8 cellular contexts compared by ENCODE assay signal in the genomic region with DNA sequence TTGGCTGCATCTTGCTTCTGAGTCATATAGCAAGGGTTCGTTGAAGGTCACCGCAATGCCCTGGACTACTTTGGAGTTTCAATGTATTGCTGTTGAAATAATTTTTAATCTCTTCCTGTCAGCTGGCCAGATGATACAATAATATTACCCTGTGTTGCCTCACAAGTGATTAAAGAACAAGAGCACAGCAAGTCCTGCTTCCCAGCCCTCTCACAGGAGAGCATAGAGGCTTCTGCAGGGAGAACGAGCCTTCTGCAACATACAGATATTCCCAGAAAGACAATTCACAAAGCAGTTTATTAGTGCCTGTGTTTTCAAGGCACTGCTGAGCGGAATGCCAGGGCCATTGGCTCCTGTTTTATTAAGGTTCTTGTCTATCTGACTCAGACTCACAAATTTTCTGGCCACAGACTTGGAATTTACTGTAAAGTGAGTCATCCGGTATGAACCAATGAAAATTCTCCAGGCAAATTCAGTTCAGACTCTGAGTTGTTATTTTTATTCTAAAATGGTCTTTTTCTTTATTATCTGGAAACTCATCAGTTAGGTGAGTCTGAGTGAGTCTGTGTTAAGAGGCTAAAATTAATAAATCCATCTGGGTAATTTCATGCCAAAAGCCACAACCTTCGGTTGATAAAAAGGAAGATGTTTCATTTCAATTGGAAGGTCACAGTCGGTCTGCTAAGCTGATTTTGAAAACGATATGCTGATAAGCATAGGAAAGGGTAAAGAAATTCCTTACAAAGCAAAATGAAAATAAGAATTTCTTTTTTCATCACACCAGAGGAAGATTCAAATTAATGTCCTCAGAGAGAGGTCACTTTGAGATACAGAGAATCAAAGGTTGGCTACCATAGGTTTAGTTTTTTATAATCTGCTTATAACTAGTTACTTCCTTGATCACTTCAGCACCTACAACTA.
DNase-seq lines count a peak whose midpoint lies in the region; ATAC-seq, FAIRE-seq and TF ChIP-seq lines count a peak whose summit lies in the region.

No MANE protein-coding gene starts in this region.

- TF ChIP-seq EP300 in gastroesophageal sphincter (IDR thresholded peaks at IDR 0.05) = no peak
- TF ChIP-seq EP300 in sigmoid colon (IDR thresholded peaks at IDR 0.05) = no peak

- no peaks in the 10 kb centered on the region for H3K36me3 Mint-ChIP-seq in stimulated activated effector memory CD8-positive, alpha-beta T cell treated with anti-CD3 and anti-CD28 coated beads, Interleukin-12 subunit alpha, Interleukin-12 subunit beta, amount 100 ng/mL, for 72 hours

- 16 to 34% methylated on average over 8 of the region's 8 CpGs for WGBS in gastroesophageal sphincter (ENCODE audit: low coverage in 1 of 2), 2 donors
- WGBS in sigmoid colon, 2 donors = 74 to 84% methylated on average over 8 of the region's 8 CpGs

- no peaks in the 10 kb centered on the region for H3K9me3 Mint-ChIP-seq in stimulated activated effector memory CD8-positive, alpha-beta T cell treated with anti-CD3 and anti-CD28 coated beads, Interleukin-12 subunit alpha, Interleukin-12 subunit beta, amount 100 ng/mL, for 72 hours

- DNase-seq in HFF-Myc (ENCODE audit: extremely low read depth, low read depth) (peak; percentile 96), SW480 (ENCODE audit: low spot score) (peak; percentile 7), sigmoid colon (peak; percentile 68), GM12892 (ENCODE audit: insufficient read length) (no peak), NCI-H187 (lab: John Stamatoyannopoulos, UW) (no peak)
- DNase-seq in stimulated activated effector memory CD8-positive, alpha-beta T cell treated with anti-CD3 and anti-CD28 coated beads, Interleukin-12 subunit alpha, Interleukin-12 subunit beta, amount 100 ng/mL, for 72 hours (ENCODE audit: low spot score in 2 of 2) = no peak

- H3K4me3 ChIP-seq in HFF-Myc (replicated peaks; ENCODE audit: low read depth, low read length) (peak overlapping the region; percentile 37), gastroesophageal sphincter (peak overlapping the region in 1 of 2 donors; percentile 26), sigmoid colon (peak overlapping the region in 3 of 4 donors; percentile 20 to 39 (median 33))

- ATAC-seq in gastroesophageal sphincter = peak; percentile 67
- ATAC-seq in stimulated activated effector memory CD8-positive, alpha-beta T cell treated with anti-CD3 and anti-CD28 coated beads, Interleukin-12 subunit alpha, Interleukin-12 subunit beta, amount 100 ng/mL, for 72 hours = no peak
- ATAC-seq in GM21576 (IDR thresholded peaks at IDR 0.05; ENCODE audit: unreplicated experiment) = no peak

- H3K36me3 ChIP-seq in gastroesophageal sphincter = no peaks in the 10 kb centered on the region
- H3K36me3 ChIP-seq in sigmoid colon = no peaks in the 10 kb centered on the region

- H3K9me3 ChIP-seq in gastroesophageal sphincter (no peaks in the 10 kb centered on the region), sigmoid colon (no peaks in the 10 kb centered on the region)

- H3K27ac Mint-ChIP-seq in stimulated activated effector memory CD8-positive, alpha-beta T cell treated with anti-CD3 and anti-CD28 coated beads, Interleukin-12 subunit alpha, Interleukin-12 subunit beta, amount 100 ng/mL, for 72 hours = no peak overlapping the region

- H3K27ac ChIP-seq in gastroesophageal sphincter (peak overlapping the region; percentile 40 to 83 (median 76)), sigmoid colon (peak overlapping the region; percentile 74 to 89 (median 82))

- H3K27me3 ChIP-seq in gastroesophageal sphincter (no peaks in the 10 kb centered on the region), sigmoid colon (no peaks in the 10 kb centered on the region)

- H3K4me3 Mint-ChIP-seq in stimulated activated effector memory CD8-positive, alpha-beta T cell treated with anti-CD3 and anti-CD28 coated beads, Interleukin-12 subunit alpha, Interleukin-12 subunit beta, amount 100 ng/mL, for 72 hours = no peak overlapping the region

- H3K4me1 Mint-ChIP-seq in stimulated activated effector memory CD8-positive, alpha-beta T cell treated with anti-CD3 and anti-CD28 coated beads, Interleukin-12 subunit alpha, Interleukin-12 subunit beta, amount 100 ng/mL, for 72 hours = peaks cover 5% of the 10 kb centered on the region

- no peak for FAIRE-seq in GM12892 (lab: Jason Lieb, UNC)

- H3K4me1 ChIP-seq in gastroesophageal sphincter (peaks cover 0 to 28% (median 0%) of the 10 kb centered on the region in 3 donors), sigmoid colon (peaks cover 0 to 37% (median 29%) of the 10 kb centered on the region in 4 donors)

- TF ChIP-seq CTCF in HFF-Myc (IDR thresholded peaks at IDR 0.05; ENCODE audit: low read depth, low read length, missing control alignments) (no peak), gastroesophageal sphincter (IDR thresholded peaks at IDR 0.05) (no peak), sigmoid colon (IDR thresholded peaks at IDR 0.05) (no peak)

- no peak for TF ChIP-seq POLR2A in gastroesophageal sphincter (IDR thresholded peaks at IDR 0.05)
- no peak for TF ChIP-seq POLR2A in sigmoid colon (IDR thresholded peaks at IDR 0.05)
- TF ChIP-seq POLR2A in GM12892 (IDR thresholded peaks at IDR 0.05; ENCODE audit: low read depth, low read length) = no peak

- intact Hi-C loops in sigmoid colon (cut with DNase I) = loop anchor here (2.0 to 10.0 kb wide), 2 partner anchors 58 to 290 kb away; a partner anchor contains a TSS

Comparison
In these comparisons a context has a peak if more than half of its experiments do, and no peak if none do; other contexts are left out.
1. DNase-seq: peak in HFF-Myc (single experiment), SW480 (single experiment) and sigmoid colon (single experiment); none in stimulated activated effector memory CD8-positive, alpha-beta T cell treated with anti-CD3 and anti-CD28 coated beads, Interleukin-12 subunit alpha, Interleukin-12 subunit beta, amount 100 ng/mL, for 72 hours (0 of 2), GM12892 (single experiment) and NCI-H187 (0 of 2).